In genomic region chr10:46284286-46285229, GRCh38 we compare ENCODE assay signal across 8 cellular contexts. TPM values are rescaled to one million over a fixed set of nuclear protein-coding genes. Genes with fewer than 3 reads are reported as not detected.
DNase-seq lines count a peak whose midpoint lies in the region; ATAC-seq and TF ChIP-seq lines count a peak whose summit lies in the region.

No MANE protein-coding gene starts in this region.

- ATAC-seq in natural killer cell: peak; percentile 75 to 88 (median 85)
- ATAC-seq in stimulated activated naive CD8-positive, alpha-beta T cell treated with anti-CD3 and anti-CD28 coated beads, Interleukin-15, Interleukin-2, amounts not matched to agents 100 U/mL and 50 U/mL, for 24 hours: peak; percentile 93

- TF ChIP-seq CTCF in GM20000 (IDR thresholded peaks at IDR 0.05; ENCODE audit: extremely low read depth, missing control alignments) (no peak), Peyer's patch (IDR thresholded peaks at IDR 0.05) (peak in 2 of 6 experiments; percentile 2 to 3), fibroblast of mammary gland (conservative IDR thresholded peaks at IDR 0.05; ENCODE audit: control insufficient read depth, insufficient read depth, low read depth, low read length) (no peak), natural killer cell (IDR thresholded peaks at IDR 0.05) (no peak)

- H3K9me3 ChIP-seq in Peyer's patch: no peaks in the 10 kb centered on the region

- peak in 1 of 2 donors; percentile 18 for TF ChIP-seq POLR2A in Peyer's patch (IDR thresholded peaks at IDR 0.05)

- peak overlapping the region; percentile 64 to 78 (median 66) for H3K27ac ChIP-seq in Peyer's patch

- H3K4me3 Mint-ChIP-seq in activated T-helper 1 cell treated with anti-CD3 and anti-CD28 coated beads, Interleukin-12 subunit alpha, Interleukin-12 subunit beta, Interleukin-2, Interleukin-4 antibody, amounts not matched to agents 30 ng/mL and 10 ng/mL and 1 ng/mL, durations not matched to agents 14 hours and 24 hours and 36 hours: peak overlapping the region; percentile 82
- peak overlapping the region; percentile 85 for H3K4me3 Mint-ChIP-seq in natural killer cell

- H3K4me3 ChIP-seq in Peyer's patch (peak overlapping the region; percentile 57 to 73 (median 70)), fibroblast of mammary gland (ENCODE audit: control insufficient read depth, low read depth, low read length) (peak overlapping the region; percentile 47)

- H3K27me3 ChIP-seq in Peyer's patch: no peaks in the 10 kb centered on the region

- H3K27me3 Mint-ChIP-seq in activated T-helper 1 cell treated with anti-CD3 and anti-CD28 coated beads, Interleukin-12 subunit alpha, Interleukin-12 subunit beta, Interleukin-2, Interleukin-4 antibody, amounts not matched to agents 30 ng/mL and 10 ng/mL and 1 ng/mL, durations not matched to agents 14 hours and 24 hours and 36 hours (ENCODE audit: insufficient read depth): peaks cover 20% of the 10 kb centered on the region
- H3K27me3 Mint-ChIP-seq in natural killer cell (ENCODE audit: low read depth in 2 of 2): peaks cover 28 to 33% of the 10 kb centered on the region in 2 donors

- no peaks in the 10 kb centered on the region for H3K9me3 Mint-ChIP-seq in activated T-helper 1 cell treated with anti-CD3 and anti-CD28 coated beads, Interleukin-12 subunit alpha, Interleukin-12 subunit beta, Interleukin-2, Interleukin-4 antibody, amounts not matched to agents 30 ng/mL and 10 ng/mL and 1 ng/mL, durations not matched to agents 14 hours and 24 hours and 36 hours
- no peaks in the 10 kb centered on the region for H3K9me3 Mint-ChIP-seq in natural killer cell

- DNase-seq in COLO668 (lab: John Stamatoyannopoulos, UW; ENCODE audit: unreplicated experiment): peak; percentile 56
- DNase-seq in GM20000 (ENCODE audit: low spot score): peak; percentile 90
- DNase-seq in HS-27A (ENCODE audit: low read depth): peak; percentile 9
- peak; percentile 84 to 94 (median 94) for DNase-seq in Peyer's patch
- DNase-seq in activated T-helper 1 cell treated with anti-CD3 and anti-CD28 coated beads, Interleukin-12 subunit alpha, Interleukin-12 subunit beta, Interleukin-2, Interleukin-4 antibody, amounts not matched to agents 30 ng/mL and 10 ng/mL and 1 ng/mL, durations not matched to agents 14 hours and 24 hours and 36 hours (ENCODE audit: low spot score): peak; percentile 83
- DNase-seq in fibroblast of mammary gland (ENCODE audit: low read depth): peak; percentile 54
- DNase-seq in natural killer cell: peak; percentile 54
- DNase-seq in stimulated activated naive CD8-positive, alpha-beta T cell treated with anti-CD3 and anti-CD28 coated beads, Interleukin-15, Interleukin-2, amounts not matched to agents 100 U/mL and 50 U/mL, for 24 hours: peak; percentile 91

- no peaks in the 10 kb centered on the region for H3K36me3 ChIP-seq in Peyer's patch

- peaks cover 33% of the 10 kb centered on the region for H3K4me1 Mint-ChIP-seq in activated T-helper 1 cell treated with anti-CD3 and anti-CD28 coated beads, Interleukin-12 subunit alpha, Interleukin-12 subunit beta, Interleukin-2, Interleukin-4 antibody, amounts not matched to agents 30 ng/mL and 10 ng/mL and 1 ng/mL, durations not matched to agents 14 hours and 24 hours and 36 hours (ENCODE audit: low read depth)
- H3K4me1 Mint-ChIP-seq in natural killer cell: peaks cover 0 to 6% of the 10 kb centered on the region in 2 donors

- peak overlapping the region; percentile 56 for H3K27ac Mint-ChIP-seq in activated T-helper 1 cell treated with anti-CD3 and anti-CD28 coated beads, Interleukin-12 subunit alpha, Interleukin-12 subunit beta, Interleukin-2, Interleukin-4 antibody, amounts not matched to agents 30 ng/mL and 10 ng/mL and 1 ng/mL, durations not matched to agents 14 hours and 24 hours and 36 hours
- H3K27ac Mint-ChIP-seq in natural killer cell: peak overlapping the region in 1 of 2 donors; percentile 3

- intact Hi-C loops in activated T-helper 1 cell treated with anti-CD3 and anti-CD28 coated beads, Interleukin-12 subunit alpha, Interleukin-12 subunit beta, Interleukin-2, Interleukin-4 antibody, amounts not matched to agents 30 ng/mL and 10 ng/mL and 1 ng/mL, durations not matched to agents 14 hours and 24 hours and 36 hours (cut with micrococcal nuclease): loop anchor here (1.0 to 2.0 kb wide), 2 partner anchors 16 to 262 kb away; no protein-coding TSS in a partner anchor
- intact Hi-C loops in natural killer cell (cut with micrococcal nuclease): no loop called here

- H3K36me3 Mint-ChIP-seq in activated T-helper 1 cell treated with anti-CD3 and anti-CD28 coated beads, Interleukin-12 subunit alpha, Interleukin-12 subunit beta, Interleukin-2, Interleukin-4 antibody, amounts not matched to agents 30 ng/mL and 10 ng/mL and 1 ng/mL, durations not matched to agents 14 hours and 24 hours and 36 hours (ENCODE audit: low read depth): no peaks in the 10 kb centered on the region
- H3K36me3 Mint-ChIP-seq in natural killer cell: no peaks in the 10 kb centered on the region

- H3K4me1 ChIP-seq in Peyer's patch: peaks cover 0 to 21% (median 0%) of the 10 kb centered on the region in 4 donors

RNA-seq across cellular contexts. Expression of gene ANTXRL, which starts 2.2 kb away (rescaled TPM):
- total RNA-seq in Peyer's patch (not detected), natural killer cell (not detected)
- not detected in 2 replicates for total RNA-seq in activated T-helper 1 cell treated with anti-CD3 and anti-CD28 coated beads, Interleukin-12 subunit alpha, Interleukin-12 subunit beta, Interleukin-2, Interleukin-4 antibody, amounts not matched to agents 30 ng/mL and 10 ng/mL and 1 ng/mL, durations not matched to agents 14 hours and 24 hours and 36 hours

Comparison
In these comparisons a context has a peak if more than half of its experiments do, and no peak if none do; other contexts are left out.
1. Peak in every context shown above with its lines: DNase-seq, ATAC-seq, H3K4me3 ChIP-seq and H3K27ac ChIP-seq.
2. DNase-seq: peak in every context shown above with its lines; median percentile 94 in Peyer's patch; 91 in stimulated activated naive CD8-positive, alpha-beta T cell treated with anti-CD3 and anti-CD28 coated beads, Interleukin-15, Interleukin-2, amounts not matched to agents 100 U/mL and 50 U/mL, for 24 hours; 90 in GM20000; 83 in activated T-helper 1 cell treated with anti-CD3 and anti-CD28 coated beads, Interleukin-12 subunit alpha, Interleukin-12 subunit beta, Interleukin-2, Interleukin-4 antibody, amounts not matched to agents 30 ng/mL and 10 ng/mL and 1 ng/mL, durations not matched to agents 14 hours and 24 hours and 36 hours; 56 in COLO668; 54 in fibroblast of mammary gland; 54 in natural killer cell; 9 in HS-27A.